Comparison of ENCODE assay signal across 34 cellular contexts in the genomic region with DNA sequence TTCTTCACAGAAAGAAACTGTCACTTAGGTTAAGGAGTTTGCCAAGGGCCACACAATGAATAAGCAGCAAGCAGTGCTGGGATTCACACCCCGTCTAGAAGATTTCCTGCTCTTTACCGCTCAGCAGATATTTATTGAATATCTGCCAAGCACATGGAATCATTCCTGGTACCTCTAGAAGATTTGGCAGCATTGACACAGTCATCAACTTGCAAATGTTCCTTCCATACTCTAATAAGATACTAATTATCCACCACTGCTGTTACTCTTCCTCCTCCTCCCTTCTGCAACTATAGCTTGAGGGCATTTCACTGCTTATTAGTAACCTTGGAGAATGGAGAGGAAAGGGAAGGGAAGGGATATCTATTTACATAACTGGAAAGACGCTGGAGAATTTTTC. TPM values are rescaled to one million over a fixed set of nuclear protein-coding genes. Genes with fewer than 3 reads are reported as not detected.
DNase-seq lines count a peak whose midpoint lies in the region; ATAC-seq, FAIRE-seq and TF ChIP-seq lines count a peak whose summit lies in the region.
"Had no signal": no experiment of that assay in that cellular context is flagged by ENCODE, and none has a peak within 500 bp of the region (broad histone marks: within the 10 kb centered on the region; RNA-seq: fewer than 3 reads in every experiment).

No MANE protein-coding gene starts in this region.

- TF ChIP-seq CTCF in IMR-90 (conservative IDR thresholded peaks at IDR 0.05; ENCODE audit: low read depth, low read length) (no peak), astrocyte (IDR thresholded peaks at IDR 0.05; ENCODE audit: insufficient read depth, low read depth, low read length) (no peak)

- no peaks in the 10 kb centered on the region for H3K27me3 Mint-ChIP-seq in astrocyte (ENCODE audit: low read depth, unreplicated experiment)
- H3K27me3 Mint-ChIP-seq in T-helper 2 cell treated with Interferon-gamma antibody and Interleukin-4, amounts not matched to agents 5 μg/mL and 100 μg/mL, for 36 hours (ENCODE audit: low read depth): peaks cover 7% of the 10 kb centered on the region
- H3K27me3 Mint-ChIP-seq: activated naive CD4-positive, alpha-beta T cell treated with anti-CD3 and anti-CD28 coated beads, Interleukin-2, amount 10 ng/mL, durations not matched to agents 7 days and 5 days had no signal

- ATAC-seq in IMR-90 (ENCODE audit: low read depth): no peak
- ATAC-seq in HG02870 (IDR thresholded peaks at IDR 0.05; ENCODE audit: unreplicated experiment): no peak
- ATAC-seq: activated CD8-positive, alpha-beta T cell treated with anti-CD3 and anti-CD28 coated beads for 36 hours; K562; left lung; stimulated activated naive CD8-positive, alpha-beta T cell treated with anti-CD3 and anti-CD28 coated beads, Interleukin-15, Interleukin-2, amounts not matched to agents 100 U/mL and 50 U/mL, for 24 hours; upper lobe of right lung had no signal

- H2AFZ ChIP-seq in IMR-90 (replicated peaks; ENCODE audit: low read length, poor library complexity) (no peak overlapping the region), astrocyte (ENCODE audit: low read depth, low read length) (no peak overlapping the region)
- H2AFZ ChIP-seq: neural progenitor cell, parathyroid adenoma had no signal

- H2AK5ac ChIP-seq in IMR-90 (ENCODE audit: low read depth, low read length): no peak overlapping the region

- TF ChIP-seq RAD21 in IMR-90 (IDR thresholded peaks at IDR 0.05; ENCODE audit: low read length): no peak

- H3K4me2 ChIP-seq in IMR-90 (ENCODE audit: low read depth, low read length): no peak overlapping the region
- H3K4me2 ChIP-seq in astrocyte (ENCODE audit: low read length): peak overlapping the region; percentile 5
- H3K4me2 ChIP-seq: BLaER1 treated with 17β-estradiol and CSF1 and Interleukin-3, amounts not matched to agents 10 nM and 100 nM; neural progenitor cell; smooth muscle cell had no signal

- H2BK120ac ChIP-seq in IMR-90 (ENCODE audit: low read depth, low read length): no peak overlapping the region

- no peak overlapping the region for H3K4me3 Mint-ChIP-seq in astrocyte (ENCODE audit: unreplicated experiment)
- no peak overlapping the region for H3K4me3 Mint-ChIP-seq in T-helper 2 cell treated with Interferon-gamma antibody and Interleukin-4, amounts not matched to agents 5 μg/mL and 100 μg/mL, for 36 hours
- H3K4me3 Mint-ChIP-seq: activated CD8-positive, alpha-beta T cell treated with anti-CD3 and anti-CD28 coated beads for 36 hours; activated naive CD4-positive, alpha-beta T cell treated with anti-CD3 and anti-CD28 coated beads, Interleukin-2, amount 10 ng/mL, durations not matched to agents 7 days and 5 days; activated T-helper 1 cell treated with anti-CD3 and anti-CD28 coated beads, Interleukin-12 subunit alpha, Interleukin-12 subunit beta, Interleukin-2, Interleukin-4 antibody, amounts not matched to agents 30 ng/mL and 10 ng/mL and 1 ng/mL, durations not matched to agents 14 hours and 24 hours and 36 hours; neural progenitor cell had no signal

- H3K4ac ChIP-seq in IMR-90 (ENCODE audit: low read depth, low read length): no peak overlapping the region

- in situ Hi-C loops in IMR-90 (cut with MboI; ENCODE audit: low sequenced_read_pairs): no loop called here

- H3K27me3 ChIP-seq in IMR-90 (ENCODE audit: control insufficient read depth, insufficient read depth, low read length): no peaks in the 10 kb centered on the region
- H3K27me3 ChIP-seq in astrocyte (ENCODE audit: insufficient read depth, low read length): no peaks in the 10 kb centered on the region
- H3K27me3 ChIP-seq: adrenal gland; BLaER1 treated with 17β-estradiol and CSF1 and Interleukin-3, amounts not matched to agents 10 nM and 100 nM; brain microvascular endothelial cell; dorsolateral prefrontal cortex; left lung; neural progenitor cell; upper lobe of right lung had no signal

- H4K8ac ChIP-seq in IMR-90 (ENCODE audit: low read depth in 2 of 2, low read length in 2 of 2): no peak overlapping the region

- H3K9ac ChIP-seq in IMR-90 (ENCODE audit: low read depth, low read length) (no peak overlapping the region), astrocyte (ENCODE audit: low read length) (no peak overlapping the region)
- H3K9ac ChIP-seq: BLaER1 treated with 17β-estradiol and CSF1 and Interleukin-3, amounts not matched to agents 10 nM and 100 nM; neural progenitor cell; parathyroid adenoma had no signal

- H3K4me1 Mint-ChIP-seq in astrocyte (ENCODE audit: low read depth, unreplicated experiment): peaks cover 16% of the 10 kb centered on the region
- no peaks in the 10 kb centered on the region for H3K4me1 Mint-ChIP-seq in T-helper 2 cell treated with Interferon-gamma antibody and Interleukin-4, amounts not matched to agents 5 μg/mL and 100 μg/mL, for 36 hours (ENCODE audit: low read depth)
- H3K4me1 Mint-ChIP-seq: activated naive CD4-positive, alpha-beta T cell treated with anti-CD3 and anti-CD28 coated beads, Interleukin-2, amount 10 ng/mL, durations not matched to agents 7 days and 5 days had no signal

- WGBS in IMR-90 (ENCODE audit: extremely low coverage in 2 of 2, insufficient read length in 1 of 2), 2 experiments: 50% methylated on average over 2 of the region's 3 CpGs; no CpG with 5 or more reads in 1 of the 2 experiments

- no peaks in the 10 kb centered on the region for H3K79me2 ChIP-seq in astrocyte (ENCODE audit: insufficient read depth, low read length)
- H3K79me2 ChIP-seq: parathyroid adenoma had no signal

- H3K27ac ChIP-seq in IMR-90 (ENCODE audit: insufficient read depth, low read length) (no peak overlapping the region), astrocyte (ENCODE audit: low read depth, low read length) (no peak overlapping the region)
- H3K27ac ChIP-seq: adrenal gland; BLaER1 treated with 17β-estradiol and CSF1 and Interleukin-3, amounts not matched to agents 10 nM and 100 nM; brain microvascular endothelial cell; dorsolateral prefrontal cortex; left lung; neural progenitor cell; parathyroid adenoma; upper lobe of right lung had no signal

- peaks cover 4% of the 10 kb centered on the region; the same call in 1 of the 2 replicates for H3K9me1 ChIP-seq in IMR-90 (ENCODE audit: insufficient read depth, low read length)

- H4K5ac ChIP-seq in IMR-90 (ENCODE audit: low read depth, low read length): no peak overlapping the region

- TF ChIP-seq POLR2A in IMR-90 (IDR thresholded peaks at IDR 0.05; ENCODE audit: low read depth, low read length): no peak

- no peaks in the 10 kb centered on the region for H3K36me3 ChIP-seq in IMR-90 (ENCODE audit: control insufficient read depth, insufficient read depth, low read length)
- H3K36me3 ChIP-seq in astrocyte (ENCODE audit: insufficient read depth, low read length): no peaks in the 10 kb centered on the region
- H3K36me3 ChIP-seq: adrenal gland; BLaER1 treated with 17β-estradiol and CSF1 and Interleukin-3, amounts not matched to agents 10 nM and 100 nM; brain microvascular endothelial cell; left lung; neural progenitor cell; upper lobe of right lung had no signal

- H3K4me1 ChIP-seq in IMR-90 (ENCODE audit: control insufficient read depth, insufficient read depth, low read length) (peaks cover 10% of the 10 kb centered on the region), astrocyte (ENCODE audit: insufficient read depth, low read length) (peaks cover 17% of the 10 kb centered on the region)
- H3K4me1 ChIP-seq: BLaER1 treated with 17β-estradiol and CSF1 and Interleukin-3, amounts not matched to agents 10 nM and 100 nM; Caco-2; left lung; parathyroid adenoma; upper lobe of right lung had no signal

- H3K79me1 ChIP-seq in IMR-90 (ENCODE audit: low read depth in 1 of 2, low read length in 2 of 2): peaks cover 5 to 21% of the 10 kb centered on the region in 2 experiments; a peak in 2 of 4 replicates

- H3K56ac ChIP-seq in IMR-90 (ENCODE audit: extremely low read depth, insufficient read depth, low read length): no peak overlapping the region

- no peak overlapping the region for H3K27ac Mint-ChIP-seq in astrocyte (ENCODE audit: unreplicated experiment)
- H3K27ac Mint-ChIP-seq in T-helper 2 cell treated with Interferon-gamma antibody and Interleukin-4, amounts not matched to agents 5 μg/mL and 100 μg/mL, for 36 hours: no peak overlapping the region
- H3K27ac Mint-ChIP-seq: activated CD8-positive, alpha-beta T cell treated with anti-CD3 and anti-CD28 coated beads for 36 hours; activated naive CD4-positive, alpha-beta T cell treated with anti-CD3 and anti-CD28 coated beads, Interleukin-2, amount 10 ng/mL, durations not matched to agents 7 days and 5 days; activated T-helper 1 cell treated with anti-CD3 and anti-CD28 coated beads, Interleukin-12 subunit alpha, Interleukin-12 subunit beta, Interleukin-2, Interleukin-4 antibody, amounts not matched to agents 30 ng/mL and 10 ng/mL and 1 ng/mL, durations not matched to agents 14 hours and 24 hours and 36 hours; neural progenitor cell had no signal

- H2BK15ac ChIP-seq in IMR-90 (ENCODE audit: low read depth, low read length): no peak overlapping the region

- H3K9me3 ChIP-seq in IMR-90 (ENCODE audit: control insufficient read depth, insufficient read depth, low read length) (no peaks in the 10 kb centered on the region), astrocyte (ENCODE audit: insufficient read depth, low read depth, low read length) (no peaks in the 10 kb centered on the region)
- H3K9me3 ChIP-seq: adrenal gland, Caco-2, left lung, upper lobe of right lung had no signal

- dilution Hi-C loops in IMR-90 (cut with HindIII; ENCODE audit: low sequenced_read_pairs, unreplicated experiment): no loop called here

- H3K9me3 Mint-ChIP-seq in astrocyte (ENCODE audit: unreplicated experiment): peaks cover 2% of the 10 kb centered on the region
- H3K9me3 Mint-ChIP-seq in T-helper 2 cell treated with Interferon-gamma antibody and Interleukin-4, amounts not matched to agents 5 μg/mL and 100 μg/mL, for 36 hours: peaks cover 5% of the 10 kb centered on the region
- H3K9me3 Mint-ChIP-seq: activated CD8-positive, alpha-beta T cell treated with anti-CD3 and anti-CD28 coated beads for 36 hours; activated naive CD4-positive, alpha-beta T cell treated with anti-CD3 and anti-CD28 coated beads, Interleukin-2, amount 10 ng/mL, durations not matched to agents 7 days and 5 days; activated T-helper 1 cell treated with anti-CD3 and anti-CD28 coated beads, Interleukin-12 subunit alpha, Interleukin-12 subunit beta, Interleukin-2, Interleukin-4 antibody, amounts not matched to agents 30 ng/mL and 10 ng/mL and 1 ng/mL, durations not matched to agents 14 hours and 24 hours and 36 hours; neural progenitor cell had no signal

- H4K20me1 ChIP-seq in IMR-90 (ENCODE audit: insufficient read depth, low read length) (no peaks in the 10 kb centered on the region), astrocyte (ENCODE audit: insufficient read depth, low read length) (no peaks in the 10 kb centered on the region)
- H4K20me1 ChIP-seq: BLaER1 treated with 17β-estradiol and CSF1 and Interleukin-3, amounts not matched to agents 10 nM and 100 nM had no signal

- H4K91ac ChIP-seq in IMR-90 (ENCODE audit: insufficient read depth, low read depth, low read length): no peak overlapping the region

- no peak overlapping the region for H2BK20ac ChIP-seq in IMR-90 (ENCODE audit: low read depth, low read length)

- no peak overlapping the region for H3K23ac ChIP-seq in IMR-90 (ENCODE audit: low read depth, low read length)

- DNase-seq in COR-L47 (lab: John Stamatoyannopoulos, UW) (peak; percentile 13), IMR-90 (no peak), astrocyte (ENCODE audit: low read depth) (no peak), glomerular visceral epithelial cell (ENCODE audit: extremely low spot score) (peak; percentile 13), SHP77 treated with DMSO at 0.1 percent for 48 hours (lab: John Stamatoyannopoulos, UW) (no peak)
- DNase-seq in stimulated activated CD4-positive, alpha-beta T cell treated with anti-CD3 and anti-CD28 coated beads, Interleukin-12 subunit alpha, Interleukin-12 subunit beta, amount 100 ng/mL, for 4 hours: no peak
- no peak for DNase-seq in T-helper 2 cell treated with Interferon-gamma antibody and Interleukin-4, amounts not matched to agents 5 μg/mL and 100 μg/mL, for 36 hours (ENCODE audit: low spot score)
- DNase-seq: activated CD8-positive, alpha-beta memory T cell treated with anti-CD3 and anti-CD28 coated beads, Interleukin-2, amount 50 U/mL, for 48 hours; activated CD8-positive, alpha-beta T cell treated with anti-CD3 and anti-CD28 coated beads for 36 hours; activated naive CD4-positive, alpha-beta T cell treated with anti-CD3 and anti-CD28 coated beads, Interleukin-2, amount 10 ng/mL, durations not matched to agents 7 days and 5 days; adrenal gland; brain microvascular endothelial cell; Caco-2; DMS79; dorsolateral prefrontal cortex; glutamatergic neuron; HCEC 1CT; left lung; MM.1S; NCI-H2029 treated with DMSO at 0.1 percent for 48 hours; NCI-H226; NCI-H748 treated with DMSO at 0.1 percent for 48 hours; RPMI8226; stimulated activated CD4-positive, alpha-beta T cell treated with anti-CD3 and anti-CD28 coated beads, Interleukin-1b, Interleukin-23, amount 100 ng/mL, for 48 hours; stimulated activated naive CD8-positive, alpha-beta T cell treated with anti-CD3 and anti-CD28 coated beads, Interleukin-15, Interleukin-2, amounts not matched to agents 100 U/mL and 50 U/mL, for 24 hours; upper lobe of right lung had no signal

- H3K14ac ChIP-seq in IMR-90 (replicated peaks; ENCODE audit: low read depth, low read length): peak overlapping the region; percentile 2; the same call in 1 of the 2 replicates

- no peak for FAIRE-seq in astrocyte (lab: Jason Lieb, UNC)
- FAIRE-seq: K562 had no signal

- no peak overlapping the region for H2AK9ac ChIP-seq in IMR-90 (replicated peaks; ENCODE audit: low read depth, low read length, poor library complexity)

- POLR2A ChIA-PET in IMR-90 (lab: Charles Lee; ENCODE audit: unreplicated experiment): no interaction called here

- H2BK5ac ChIP-seq in IMR-90 (ENCODE audit: low read depth, low read length, poor library complexity, severe bottlenecking): no peak overlapping the region

- no TSS peak for BruUV-seq in IMR-90 (replicated peaks; lab: Mats Ljungman, UMichigan)

- intact Hi-C loops in IMR-90 (cut with micrococcal nuclease): no loop called here

- CTCF ChIA-PET in IMR-90 (lab: Yijun Ruan, JAX): no interaction called here

- no peak overlapping the region for H3K4me3 ChIP-seq in IMR-90 (ENCODE audit: insufficient read depth, low read depth, low read length)
- H3K4me3 ChIP-seq in astrocyte (ENCODE audit: insufficient read depth, low read depth, low read length): no peak overlapping the region
- H3K4me3 ChIP-seq: adrenal gland; BLaER1 treated with 17β-estradiol and CSF1 and Interleukin-3, amounts not matched to agents 10 nM and 100 nM; dorsolateral prefrontal cortex; K562; left lung; neural progenitor cell; smooth muscle cell; upper lobe of right lung had no signal

- no peaks in the 10 kb centered on the region for H3K36me3 Mint-ChIP-seq in astrocyte (ENCODE audit: low read depth, unreplicated experiment)
- no peaks in the 10 kb centered on the region for H3K36me3 Mint-ChIP-seq in T-helper 2 cell treated with Interferon-gamma antibody and Interleukin-4, amounts not matched to agents 5 μg/mL and 100 μg/mL, for 36 hours (ENCODE audit: low read depth)
- H3K36me3 Mint-ChIP-seq: activated naive CD4-positive, alpha-beta T cell treated with anti-CD3 and anti-CD28 coated beads, Interleukin-2, amount 10 ng/mL, durations not matched to agents 7 days and 5 days; neural progenitor cell had no signal

- H3K18ac ChIP-seq in IMR-90 (ENCODE audit: low read depth, low read length): no peak overlapping the region

RNA-seq across cellular contexts. Expression of gene MOXD1, which starts 13.0 kb away (rescaled TPM):
- total RNA-seq in IMR-90 (2012; rRNA removed): 10.0 and 10.6 TPM in 2 replicates
- polyA plus RNA-seq in IMR-90 (2012; rRNA removed): 16.5 and 19.4 TPM in 2 replicates
- polyA plus RNA-seq in IMR-90 (2012; cell fraction: cytosol; rRNA removed): 9.7 and 11.3 TPM in 2 replicates
- polyA plus RNA-seq in IMR-90 (2012; cell fraction: nucleus; rRNA removed; ENCODE audit: low replicate concordance): 2.0 and 13.7 TPM in 2 replicates
- total RNA-seq in astrocyte: 3.5 and 4.8 TPM in 2 replicates
- total RNA-seq: activated CD8-positive, alpha-beta T cell treated with anti-CD3 and anti-CD28 coated beads for 36 hours; K562; T-helper 2 cell treated with Interferon-gamma antibody and Interleukin-4, amounts not matched to agents 100 ng/mL and 5 ng/mL, for 36 hours had no signal
- polyA plus RNA-seq: K562 had no signal

Comparison
In these comparisons a context has a peak if more than half of its experiments do, and no peak if none do; other contexts are left out.
1. DNase-seq: peak in COR-L47 (single experiment) and glomerular visceral epithelial cell (single experiment); none in IMR-90 (single experiment), astrocyte (single experiment), stimulated activated CD4-positive, alpha-beta T cell treated with anti-CD3 and anti-CD28 coated beads, Interleukin-12 subunit alpha, Interleukin-12 subunit beta, amount 100 ng/mL, for 4 hours (single experiment), SHP77 treated with DMSO at 0.1 percent for 48 hours (single experiment) and T-helper 2 cell treated with Interferon-gamma antibody and Interleukin-4, amounts not matched to agents 5 μg/mL and 100 μg/mL, for 36 hours (single experiment).